Comparison of ENCODE assay signal across 1 cellular context in genomic region chr15:60385620-60386552, GRCh38.
TF ChIP-seq lines count a peak whose summit lies in the region.

No MANE protein-coding gene starts in this region.

TF ChIP-seq in IMR-90, 13 proteins besides CTCF, POLR2A, EP300 and RAD21:
- TF ChIP-seq, protein P1, sequence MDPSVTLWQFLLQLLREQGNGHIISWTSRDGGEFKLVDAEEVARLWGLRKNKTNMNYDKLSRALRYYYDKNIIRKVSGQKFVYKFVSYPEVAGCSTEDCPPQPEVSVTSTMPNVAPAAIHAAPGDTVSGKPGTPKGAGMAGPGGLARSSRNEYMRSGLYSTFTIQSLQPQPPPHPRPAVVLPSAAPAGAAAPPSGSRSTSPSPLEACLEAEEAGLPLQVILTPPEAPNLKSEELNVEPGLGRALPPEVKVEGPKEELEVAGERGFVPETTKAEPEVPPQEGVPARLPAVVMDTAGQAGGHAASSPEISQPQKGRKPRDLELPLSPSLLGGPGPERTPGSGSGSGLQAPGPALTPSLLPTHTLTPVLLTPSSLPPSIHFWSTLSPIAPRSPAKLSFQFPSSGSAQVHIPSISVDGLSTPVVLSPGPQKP (IDR thresholded peaks at IDR 0.05; ENCODE audit: borderline replicate concordance, low read depth, low read length), result no peak
- TF ChIP-seq MAFK (IDR thresholded peaks at IDR 0.05; ENCODE audit: low read depth, low read length), result no peak
- no peak for TF ChIP-seq USF2 (IDR thresholded peaks at IDR 0.05; ENCODE audit: low read depth, low read length)
- no peak for TF ChIP-seq BHLHE40 (IDR thresholded peaks at IDR 0.05; ENCODE audit: low read depth, low read length)
- no peak for TF ChIP-seq FOS (IDR thresholded peaks at IDR 0.05; ENCODE audit: low read depth, low read length)
- no peak for TF ChIP-seq MAZ (IDR thresholded peaks at IDR 0.05; ENCODE audit: borderline replicate concordance, low read depth, low read length)
- TF ChIP-seq RFX5 (IDR thresholded peaks at IDR 0.05; ENCODE audit: low read depth, low read length), result no peak
- no peak for TF ChIP-seq CEBPB (IDR thresholded peaks at IDR 0.05; ENCODE audit: low read depth, low read length)
- no peak for TF ChIP-seq SMC3 (IDR thresholded peaks at IDR 0.05; ENCODE audit: low read depth, low read length)
- no peak for TF ChIP-seq CHD1 (IDR thresholded peaks at IDR 0.05; ENCODE audit: low read depth, low read length)
- TF ChIP-seq MXI1 (IDR thresholded peaks at IDR 0.05; ENCODE audit: borderline replicate concordance, low read depth, low read length), result no peak
- no peak for TF ChIP-seq NFE2L2 (IDR thresholded peaks at IDR 0.05; ENCODE audit: low read depth, low read length)
- TF ChIP-seq RCOR1 (IDR thresholded peaks at IDR 0.05; ENCODE audit: insufficient replicate concordance, low read length), result no peak
